Comparison of ENCODE assay signal across 11 cellular contexts in genomic region chr12:122230798-122231197, GRCh38. TPM values are rescaled to one million over a fixed set of nuclear protein-coding genes. Genes with fewer than 3 reads are reported as not detected.
"Had no signal": no experiment of that assay in that cellular context is flagged by ENCODE, and none has a peak within 500 bp of the region (broad histone marks: within the 10 kb centered on the region; RNA-seq: fewer than 3 reads in every experiment).

No MANE protein-coding gene starts in this region.

- FAIRE-seq: H1, H54, HepG2 had no signal

- ATAC-seq: GM23338, HepG2 had no signal

- DNase-seq: H9, HCEC 1CT, Kasumi-1, KG1 had no signal

- H3K4me3 ChIP-seq: GM23338 had no signal

- H2AFZ ChIP-seq: GM23338 had no signal

- H3K27ac ChIP-seq: HL-60 had no signal

- H3K4me2 ChIP-seq: GM23338 had no signal

RNA-seq across cellular contexts. Expression of gene LRRC43, which starts 47.9 kb away (rescaled TPM):
- total RNA-seq: GM23338, HepG2, HT1080 had no signal
- polyA plus RNA-seq: HepG2, IgD-negative memory B cell had no signal

RNA-seq across cellular contexts. Expression of gene IL31, which starts 56.8 kb away (rescaled TPM):
- total RNA-seq: GM23338, H1, H9, HepG2, HT1080 had no signal
- polyA plus RNA-seq: GM23338, H1, HepG2, IgD-negative memory B cell had no signal
